In genomic region chr12:99959549-99960170, GRCh38 we compare ENCODE assay signal across 12 cellular contexts. TPM values are rescaled to one million over a fixed set of nuclear protein-coding genes. Genes with fewer than 3 reads are reported as not detected.
DNase-seq lines count a peak whose midpoint lies in the region; ATAC-seq and TF ChIP-seq lines count a peak whose summit lies in the region.
"Had no signal": no experiment of that assay in that cellular context is flagged by ENCODE, and none has a peak within 500 bp of the region (broad histone marks: within the 10 kb centered on the region; RNA-seq: fewer than 3 reads in every experiment).

No MANE protein-coding gene starts in this region.

- peak overlapping the region; percentile 90 for H3K27ac ChIP-seq in VCaP
- H3K27ac ChIP-seq: esophagus muscularis mucosa, testis had no signal

- TF ChIP-seq CTCF in AG09309 (IDR thresholded peaks at IDR 0.05; ENCODE audit: control insufficient read depth, insufficient read depth, low read depth, low read length, missing control alignments) (no peak), VCaP (conservative IDR thresholded peaks at IDR 0.05) (no peak), fibroblast of villous mesenchyme (IDR thresholded peaks at IDR 0.05; ENCODE audit: insufficient read depth, low read depth, low read length) (no peak)

- H3K27ac Mint-ChIP-seq in activated naive CD4-positive, alpha-beta T cell treated with anti-CD3 and anti-CD28 coated beads, Interleukin-2, amount 10 ng/mL, durations not matched to agents 7 days and 5 days: no peak overlapping the region
- H3K27ac Mint-ChIP-seq: activated naive CD8-positive, alpha-beta T cell had no signal

- no peak overlapping the region for H3K4me3 Mint-ChIP-seq in activated naive CD4-positive, alpha-beta T cell treated with anti-CD3 and anti-CD28 coated beads, Interleukin-2, amount 10 ng/mL, durations not matched to agents 7 days and 5 days
- H3K4me3 Mint-ChIP-seq: activated naive CD8-positive, alpha-beta T cell had no signal

- H3K27me3 Mint-ChIP-seq in activated naive CD4-positive, alpha-beta T cell treated with anti-CD3 and anti-CD28 coated beads, Interleukin-2, amount 10 ng/mL, durations not matched to agents 7 days and 5 days: no peaks in the 10 kb centered on the region

- no peaks in the 10 kb centered on the region for H3K9me3 Mint-ChIP-seq in activated naive CD4-positive, alpha-beta T cell treated with anti-CD3 and anti-CD28 coated beads, Interleukin-2, amount 10 ng/mL, durations not matched to agents 7 days and 5 days

- H3K4me3 ChIP-seq in AG09309 (ENCODE audit: control insufficient read depth, low read depth, low read length) (no peak overlapping the region), fibroblast of villous mesenchyme (ENCODE audit: low read depth, low read length) (no peak overlapping the region)
- H3K4me3 ChIP-seq: esophagus muscularis mucosa, testis had no signal

- CTCF ChIA-PET in activated naive CD4-positive, alpha-beta T cell treated with anti-CD3 and anti-CD28 coated beads, Interleukin-2, amount 10 ng/mL, durations not matched to agents 7 days and 5 days (lab: Charles Lee): no interaction called here
- CTCF ChIA-PET in HEK293T (lab: Yijun Ruan, JAX): interaction anchor here (0.7 kb wide), 1 partner anchor 50 kb away, joined by 3 read pairs; no protein-coding TSS in a partner anchor

- DNase-seq in AG09309 (ENCODE audit: low read depth): peak; percentile 10
- DNase-seq in NCI-H1105 treated with DMSO at 0.1 percent for 48 hours (lab: John Stamatoyannopoulos, UW): peak; percentile 56
- DNase-seq in fibroblast of villous mesenchyme (ENCODE audit: low read depth): peak; percentile 68
- no peak for DNase-seq in activated naive CD4-positive, alpha-beta T cell treated with anti-CD3 and anti-CD28 coated beads, Interleukin-2, amount 10 ng/mL, durations not matched to agents 7 days and 5 days
- no peak for DNase-seq in SIG-M5 treated with dmso at 0.1 percent for 504 hours (lab: John Stamatoyannopoulos, UW; ENCODE audit: unreplicated experiment)
- DNase-seq in HEK293T (ENCODE audit: extremely low spot score): no peak
- DNase-seq: posterior cingulate gyrus, testis had no signal

- no peak for ATAC-seq in HG03457 (IDR thresholded peaks at IDR 0.05; ENCODE audit: unreplicated experiment)

- H3K4me1 Mint-ChIP-seq in activated naive CD4-positive, alpha-beta T cell treated with anti-CD3 and anti-CD28 coated beads, Interleukin-2, amount 10 ng/mL, durations not matched to agents 7 days and 5 days: no peaks in the 10 kb centered on the region

- H3K36me3 Mint-ChIP-seq in activated naive CD4-positive, alpha-beta T cell treated with anti-CD3 and anti-CD28 coated beads, Interleukin-2, amount 10 ng/mL, durations not matched to agents 7 days and 5 days: no peaks in the 10 kb centered on the region
- H3K36me3 Mint-ChIP-seq: activated naive CD8-positive, alpha-beta T cell had no signal

- POLR2A ChIA-PET in HEK293T (lab: Yijun Ruan, JAX): no interaction called here

TF ChIP-seq in HEK293T, 16 proteins besides CTCF, POLR2A, EP300 and RAD21:
- TF ChIP-seq FOXA1 (IDR thresholded peaks at IDR 0.05) (no peak), TARDBP (IDR thresholded peaks at IDR 0.05) (no peak), SUZ12 (IDR thresholded peaks at IDR 0.05) (no peak)

RNA-seq across cellular contexts. Expression of gene ANKS1B, which starts 25.1 kb away (rescaled TPM):
- 0.64 and 0.86 TPM in 2 replicates for total RNA-seq in fibroblast of villous mesenchyme

Comparison
In these comparisons a context has a peak if more than half of its experiments do, and no peak if none do; other contexts are left out.
1. DNase-seq: peak in AG09309 (single experiment), NCI-H1105 treated with DMSO at 0.1 percent for 48 hours (single experiment) and fibroblast of villous mesenchyme (single experiment); none in activated naive CD4-positive, alpha-beta T cell treated with anti-CD3 and anti-CD28 coated beads, Interleukin-2, amount 10 ng/mL, durations not matched to agents 7 days and 5 days (single experiment), SIG-M5 treated with dmso at 0.1 percent for 504 hours (single experiment) and HEK293T (single experiment).